1 cellular context compared by ENCODE assay signal in the genomic region with DNA sequence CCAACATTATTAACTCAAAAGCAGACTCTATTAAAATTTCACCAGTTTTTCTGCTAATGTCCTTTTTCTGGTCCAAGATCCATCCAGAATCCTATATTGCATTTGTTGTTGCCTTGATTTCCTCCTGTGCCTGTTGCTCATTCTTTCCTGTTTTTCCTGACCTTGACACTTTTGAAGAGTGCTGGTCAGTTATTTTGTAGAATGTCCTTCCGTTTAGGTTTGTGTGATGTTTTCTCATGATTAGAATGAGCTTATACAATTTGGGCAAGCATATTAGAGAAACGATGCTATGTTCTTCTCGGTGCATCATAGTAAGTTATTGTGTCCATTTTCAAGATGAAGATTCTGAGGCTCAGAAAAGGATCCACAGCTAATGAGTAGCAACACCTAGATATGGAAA.
TF ChIP-seq lines count a peak whose summit lies in the region.

No MANE protein-coding gene starts in this region.

TF ChIP-seq in GM23338, 12 proteins besides CTCF, POLR2A, EP300 and RAD21 (continued from another document):
- TF ChIP-seq, protein P1, sequence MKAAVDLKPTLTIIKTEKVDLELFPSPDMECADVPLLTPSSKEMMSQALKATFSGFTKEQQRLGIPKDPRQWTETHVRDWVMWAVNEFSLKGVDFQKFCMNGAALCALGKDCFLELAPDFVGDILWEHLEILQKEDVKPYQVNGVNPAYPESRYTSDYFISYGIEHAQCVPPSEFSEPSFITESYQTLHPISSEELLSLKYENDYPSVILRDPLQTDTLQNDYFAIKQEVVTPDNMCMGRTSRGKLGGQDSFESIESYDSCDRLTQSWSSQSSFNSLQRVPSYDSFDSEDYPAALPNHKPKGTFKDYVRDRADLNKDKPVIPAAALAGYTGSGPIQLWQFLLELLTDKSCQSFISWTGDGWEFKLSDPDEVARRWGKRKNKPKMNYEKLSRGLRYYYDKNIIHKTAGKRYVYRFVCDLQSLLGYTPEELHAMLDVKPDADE (IDR thresholded peaks at IDR 0.05) = no peak
- no peak for TF ChIP-seq EZH2phosphoT487 (IDR thresholded peaks at IDR 0.05; ENCODE audit: unreplicated experiment)
- no peak for TF ChIP-seq ZNF331 (CRISPR knock-in tag; IDR thresholded peaks at IDR 0.05; ENCODE audit: low read depth)
- no peak for TF ChIP-seq STAT1 (IDR thresholded peaks at IDR 0.05; ENCODE audit: unreplicated experiment)
- no peak for TF ChIP-seq POLR2AphosphoS5 (IDR thresholded peaks at IDR 0.05; ENCODE audit: low read depth)
- TF ChIP-seq EZH2 (IDR thresholded peaks at IDR 0.05; ENCODE audit: low read depth, unreplicated experiment) = no peak
- TF ChIP-seq JUNB (IDR thresholded peaks at IDR 0.05; ENCODE audit: unreplicated experiment) = no peak
